2 cellular contexts compared by ENCODE assay signal in the genomic region with DNA sequence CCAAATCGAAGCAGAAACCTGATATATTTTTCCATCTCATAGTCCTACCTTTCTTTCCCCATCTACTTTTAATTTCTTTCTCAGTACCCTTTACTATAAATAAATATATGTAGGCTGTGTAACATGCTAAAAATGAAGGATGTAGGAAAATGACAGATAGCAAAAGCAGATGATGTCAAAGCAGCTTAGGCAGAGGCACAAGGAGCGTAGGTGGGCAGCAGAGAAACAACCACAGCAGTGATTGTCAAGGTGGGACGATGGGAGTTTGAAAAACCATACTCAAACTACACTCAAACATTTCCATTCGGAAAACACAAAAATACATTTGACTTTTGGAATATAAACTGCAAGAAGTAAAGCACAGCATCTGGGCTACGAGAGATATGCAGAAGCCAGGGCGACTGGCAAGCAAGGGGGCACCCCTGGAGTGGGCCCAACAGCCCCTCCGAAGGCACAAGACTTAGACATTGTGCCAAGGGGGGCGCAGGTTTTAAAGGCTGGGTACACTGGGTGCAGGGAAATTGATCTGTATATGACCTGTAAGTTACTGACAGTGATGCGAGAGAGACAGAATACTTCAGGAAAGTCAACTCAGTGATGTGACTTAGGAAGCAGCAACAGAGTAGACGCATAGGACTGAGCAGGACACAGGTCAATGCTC.
TF ChIP-seq lines count a peak whose summit lies in the region.

No MANE protein-coding gene starts in this region.

TF ChIP-seq in A549, 52 proteins besides CTCF, POLR2A, EP300 and RAD21 (continued from another document):
- TF ChIP-seq ELK1 (IDR thresholded peaks at IDR 0.05; ENCODE audit: low read depth, low read length) (no peak), CBX2 (IDR thresholded peaks at IDR 0.05; ENCODE audit: borderline replicate concordance, low read depth) (no peak), SMC3 (IDR thresholded peaks at IDR 0.05) (no peak), MAZ (IDR thresholded peaks at IDR 0.05; ENCODE audit: borderline replicate concordance, low read depth, low read length) (no peak), ZC3H11A (IDR thresholded peaks at IDR 0.05) (no peak), POLR2AphosphoS2 (conservative IDR thresholded peaks at IDR 0.05; ENCODE audit: low read length) (no peak), FOSL2 (IDR thresholded peaks at IDR 0.05) (no peak), FOSL2 (CRISPR knock-in tag; IDR thresholded peaks at IDR 0.05) (no peak), ZSCAN20 (CRISPR knock-in tag; IDR thresholded peaks at IDR 0.05) (no peak), CHD2 (IDR thresholded peaks at IDR 0.05; ENCODE audit: low read length, partially characterized antibody) (no peak), CBX8 (IDR thresholded peaks at IDR 0.05) (no peak)

TF ChIP-seq in WTC11, 78 proteins besides CTCF, POLR2A, EP300 and RAD21 (continued from another document):
- TF ChIP-seq, protein P1, sequence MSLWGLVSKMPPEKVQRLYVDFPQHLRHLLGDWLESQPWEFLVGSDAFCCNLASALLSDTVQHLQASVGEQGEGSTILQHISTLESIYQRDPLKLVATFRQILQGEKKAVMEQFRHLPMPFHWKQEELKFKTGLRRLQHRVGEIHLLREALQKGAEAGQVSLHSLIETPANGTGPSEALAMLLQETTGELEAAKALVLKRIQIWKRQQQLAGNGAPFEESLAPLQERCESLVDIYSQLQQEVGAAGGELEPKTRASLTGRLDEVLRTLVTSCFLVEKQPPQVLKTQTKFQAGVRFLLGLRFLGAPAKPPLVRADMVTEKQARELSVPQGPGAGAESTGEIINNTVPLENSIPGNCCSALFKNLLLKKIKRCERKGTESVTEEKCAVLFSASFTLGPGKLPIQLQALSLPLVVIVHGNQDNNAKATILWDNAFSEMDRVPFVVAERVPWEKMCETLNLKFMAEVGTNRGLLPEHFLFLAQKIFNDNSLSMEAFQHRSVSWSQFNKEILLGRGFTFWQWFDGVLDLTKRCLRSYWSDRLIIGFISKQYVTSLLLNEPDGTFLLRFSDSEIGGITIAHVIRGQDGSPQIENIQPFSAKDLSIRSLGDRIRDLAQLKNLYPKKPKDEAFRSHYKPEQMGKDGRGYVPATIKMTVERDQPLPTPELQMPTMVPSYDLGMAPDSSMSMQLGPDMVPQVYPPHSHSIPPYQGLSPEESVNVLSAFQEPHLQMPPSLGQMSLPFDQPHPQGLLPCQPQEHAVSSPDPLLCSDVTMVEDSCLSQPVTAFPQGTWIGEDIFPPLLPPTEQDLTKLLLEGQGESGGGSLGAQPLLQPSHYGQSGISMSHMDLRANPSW (CRISPR knock-in tag; conservative IDR thresholded peaks at IDR 0.05; ENCODE audit: low read depth): no peak
- TF ChIP-seq, protein P2, sequence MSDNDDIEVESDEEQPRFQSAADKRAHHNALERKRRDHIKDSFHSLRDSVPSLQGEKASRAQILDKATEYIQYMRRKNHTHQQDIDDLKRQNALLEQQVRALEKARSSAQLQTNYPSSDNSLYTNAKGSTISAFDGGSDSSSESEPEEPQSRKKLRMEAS (CRISPR knock-in tag; IDR thresholded peaks at IDR 0.05): no peak
- TF ChIP-seq, protein P3, sequence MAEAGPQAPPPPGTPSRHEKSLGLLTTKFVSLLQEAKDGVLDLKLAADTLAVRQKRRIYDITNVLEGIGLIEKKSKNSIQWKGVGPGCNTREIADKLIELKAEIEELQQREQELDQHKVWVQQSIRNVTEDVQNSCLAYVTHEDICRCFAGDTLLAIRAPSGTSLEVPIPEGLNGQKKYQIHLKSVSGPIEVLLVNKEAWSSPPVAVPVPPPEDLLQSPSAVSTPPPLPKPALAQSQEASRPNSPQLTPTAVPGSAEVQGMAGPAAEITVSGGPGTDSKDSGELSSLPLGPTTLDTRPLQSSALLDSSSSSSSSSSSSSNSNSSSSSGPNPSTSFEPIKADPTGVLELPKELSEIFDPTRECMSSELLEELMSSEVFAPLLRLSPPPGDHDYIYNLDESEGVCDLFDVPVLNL (CRISPR knock-in tag; IDR thresholded peaks at IDR 0.05; ENCODE audit: borderline replicate concordance, low read depth): no peak
- TF ChIP-seq ATF6 (CRISPR knock-in tag; IDR thresholded peaks at IDR 0.05) (no peak), ETV6 (CRISPR knock-in tag; IDR thresholded peaks at IDR 0.05) (no peak), ZNF232 (CRISPR knock-in tag; IDR thresholded peaks at IDR 0.05) (no peak), MLX (CRISPR knock-in tag; IDR thresholded peaks at IDR 0.05) (no peak), PREB (CRISPR knock-in tag; IDR thresholded peaks at IDR 0.05; ENCODE audit: borderline replicate concordance) (no peak), ZNF671 (CRISPR knock-in tag; IDR thresholded peaks at IDR 0.05) (no peak), GRHL2 (CRISPR knock-in tag; IDR thresholded peaks at IDR 0.05; ENCODE audit: insufficient replicate concordance, severe bottlenecking) (no peak), CREB1 (CRISPR knock-in tag; IDR thresholded peaks at IDR 0.05) (no peak), EMX1 (CRISPR knock-in tag; IDR thresholded peaks at IDR 0.05) (no peak), TP53 (CRISPR knock-in tag; IDR thresholded peaks at IDR 0.05) (no peak), OVOL2 (CRISPR knock-in tag; IDR thresholded peaks at IDR 0.05; ENCODE audit: borderline replicate concordance) (no peak), FOXJ3 (CRISPR knock-in tag; IDR thresholded peaks at IDR 0.05; ENCODE audit: borderline replicate concordance) (no peak), ATF1 (CRISPR knock-in tag; IDR thresholded peaks at IDR 0.05) (no peak), TEAD4 (CRISPR knock-in tag; IDR thresholded peaks at IDR 0.05) (no peak)
TF ChIP-seq in WTC11: peak in this region for 0.
